Comparison of ENCODE assay signal across 1 cellular context in the genomic region with DNA sequence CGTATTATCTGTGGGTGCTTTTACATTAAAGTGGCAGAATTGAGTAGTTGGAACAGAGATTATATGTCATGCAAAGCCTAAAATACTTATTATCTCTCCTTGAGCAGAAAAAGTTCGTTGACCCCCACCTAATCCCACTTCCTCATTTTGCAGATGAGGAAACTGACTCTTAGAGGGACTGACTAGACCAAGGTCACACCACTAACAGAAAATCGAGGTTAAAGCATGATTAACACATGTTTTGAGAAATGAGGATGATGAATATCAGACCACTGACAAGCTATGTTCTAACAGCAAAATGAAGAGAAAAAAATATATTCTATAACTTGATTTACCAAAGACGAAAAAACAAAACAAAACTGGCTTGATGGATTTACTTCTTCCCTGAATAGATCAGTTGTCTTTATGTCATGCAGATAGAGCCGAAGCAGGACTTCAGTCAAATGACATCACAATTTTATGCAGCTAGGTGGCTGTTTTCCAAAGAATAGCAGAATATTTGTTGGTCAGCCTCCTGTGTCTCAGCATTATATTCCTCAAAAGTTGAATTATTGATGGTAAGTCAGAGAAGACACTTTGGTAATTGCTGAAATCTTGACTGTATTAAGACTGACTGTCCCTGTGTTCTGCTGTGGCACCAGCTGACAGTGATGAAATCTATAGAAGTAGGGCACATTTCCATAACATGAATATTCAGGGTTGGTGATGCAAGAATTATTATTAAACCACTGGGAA.
TF ChIP-seq lines count a peak whose summit lies in the region.

No MANE protein-coding gene starts in this region.

TF ChIP-seq in K562, 482 proteins besides CTCF, POLR2A, EP300 and RAD21 (continued from another document and continues in another):
- no peak for TF ChIP-seq SREBF2 (CRISPR knock-in tag; IDR thresholded peaks at IDR 0.05)
- no peak for TF ChIP-seq SRSF9 (IDR thresholded peaks at IDR 0.05; ENCODE audit: borderline replicate concordance, low read depth, low read length)
- TF ChIP-seq PML (IDR thresholded peaks at IDR 0.05; ENCODE audit: low read length): peak; percentile 91
- no peak for TF ChIP-seq CCAR2 (IDR thresholded peaks at IDR 0.05; ENCODE audit: low read depth, low read length)
- no peak for TF ChIP-seq SLC30A9 (CRISPR knock-in tag; IDR thresholded peaks at IDR 0.05)
- TF ChIP-seq, protein P1, sequence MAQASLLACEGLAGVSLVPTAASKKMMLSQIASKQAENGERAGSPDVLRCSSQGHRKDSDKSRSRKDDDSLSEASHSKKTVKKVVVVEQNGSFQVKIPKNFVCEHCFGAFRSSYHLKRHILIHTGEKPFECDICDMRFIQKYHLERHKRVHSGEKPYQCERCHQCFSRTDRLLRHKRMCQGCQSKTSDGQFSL (CRISPR knock-in tag; IDR thresholded peaks at IDR 0.05): no peak
- TF ChIP-seq, protein P1 (tag; IDR thresholded peaks at IDR 0.05): no peak
- no peak for TF ChIP-seq RBM25 (IDR thresholded peaks at IDR 0.05; ENCODE audit: low read depth, low read length, severe bottlenecking)
- no peak for TF ChIP-seq CBX2 (IDR thresholded peaks at IDR 0.05; ENCODE audit: insufficient read depth, low read length, poor library complexity, severe bottlenecking)
- TF ChIP-seq MCM5 (IDR thresholded peaks at IDR 0.05; ENCODE audit: low read depth): no peak
- TF ChIP-seq, protein P2, sequence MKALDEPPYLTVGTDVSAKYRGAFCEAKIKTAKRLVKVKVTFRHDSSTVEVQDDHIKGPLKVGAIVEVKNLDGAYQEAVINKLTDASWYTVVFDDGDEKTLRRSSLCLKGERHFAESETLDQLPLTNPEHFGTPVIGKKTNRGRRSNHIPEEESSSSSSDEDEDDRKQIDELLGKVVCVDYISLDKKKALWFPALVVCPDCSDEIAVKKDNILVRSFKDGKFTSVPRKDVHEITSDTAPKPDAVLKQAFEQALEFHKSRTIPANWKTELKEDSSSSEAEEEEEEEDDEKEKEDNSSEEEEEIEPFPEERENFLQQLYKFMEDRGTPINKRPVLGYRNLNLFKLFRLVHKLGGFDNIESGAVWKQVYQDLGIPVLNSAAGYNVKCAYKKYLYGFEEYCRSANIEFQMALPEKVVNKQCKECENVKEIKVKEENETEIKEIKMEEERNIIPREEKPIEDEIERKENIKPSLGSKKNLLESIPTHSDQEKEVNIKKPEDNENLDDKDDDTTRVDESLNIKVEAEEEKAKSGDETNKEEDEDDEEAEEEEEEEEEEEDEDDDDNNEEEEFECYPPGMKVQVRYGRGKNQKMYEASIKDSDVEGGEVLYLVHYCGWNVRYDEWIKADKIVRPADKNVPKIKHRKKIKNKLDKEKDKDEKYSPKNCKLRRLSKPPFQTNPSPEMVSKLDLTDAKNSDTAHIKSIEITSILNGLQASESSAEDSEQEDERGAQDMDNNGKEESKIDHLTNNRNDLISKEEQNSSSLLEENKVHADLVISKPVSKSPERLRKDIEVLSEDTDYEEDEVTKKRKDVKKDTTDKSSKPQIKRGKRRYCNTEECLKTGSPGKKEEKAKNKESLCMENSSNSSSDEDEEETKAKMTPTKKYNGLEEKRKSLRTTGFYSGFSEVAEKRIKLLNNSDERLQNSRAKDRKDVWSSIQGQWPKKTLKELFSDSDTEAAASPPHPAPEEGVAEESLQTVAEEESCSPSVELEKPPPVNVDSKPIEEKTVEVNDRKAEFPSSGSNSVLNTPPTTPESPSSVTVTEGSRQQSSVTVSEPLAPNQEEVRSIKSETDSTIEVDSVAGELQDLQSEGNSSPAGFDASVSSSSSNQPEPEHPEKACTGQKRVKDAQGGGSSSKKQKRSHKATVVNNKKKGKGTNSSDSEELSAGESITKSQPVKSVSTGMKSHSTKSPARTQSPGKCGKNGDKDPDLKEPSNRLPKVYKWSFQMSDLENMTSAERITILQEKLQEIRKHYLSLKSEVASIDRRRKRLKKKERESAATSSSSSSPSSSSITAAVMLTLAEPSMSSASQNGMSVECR (CRISPR knock-in tag; IDR thresholded peaks at IDR 0.05): no peak
- TF ChIP-seq MAZ (CRISPR knock-in tag; conservative IDR thresholded peaks at IDR 0.05 in 1 of 2, IDR thresholded peaks at IDR 0.05 in 1 of 2): peak; percentile 16 to 83; a peak in 3 of 4 replicates
- no peak for TF ChIP-seq SIX5 (IDR thresholded peaks at IDR 0.05; ENCODE audit: borderline replicate concordance in 1 of 2, insufficient read depth in 1 of 2, low read depth in 1 of 2, low read length in 2 of 2)
- no peak for TF ChIP-seq TAF7 (tag; IDR thresholded peaks at IDR 0.05)
- no peak; the same call in 1 of the 2 replicates for TF ChIP-seq ZNF584 (CRISPR knock-in tag; IDR thresholded peaks at IDR 0.05; ENCODE audit: low read depth)
- TF ChIP-seq, protein P3, sequence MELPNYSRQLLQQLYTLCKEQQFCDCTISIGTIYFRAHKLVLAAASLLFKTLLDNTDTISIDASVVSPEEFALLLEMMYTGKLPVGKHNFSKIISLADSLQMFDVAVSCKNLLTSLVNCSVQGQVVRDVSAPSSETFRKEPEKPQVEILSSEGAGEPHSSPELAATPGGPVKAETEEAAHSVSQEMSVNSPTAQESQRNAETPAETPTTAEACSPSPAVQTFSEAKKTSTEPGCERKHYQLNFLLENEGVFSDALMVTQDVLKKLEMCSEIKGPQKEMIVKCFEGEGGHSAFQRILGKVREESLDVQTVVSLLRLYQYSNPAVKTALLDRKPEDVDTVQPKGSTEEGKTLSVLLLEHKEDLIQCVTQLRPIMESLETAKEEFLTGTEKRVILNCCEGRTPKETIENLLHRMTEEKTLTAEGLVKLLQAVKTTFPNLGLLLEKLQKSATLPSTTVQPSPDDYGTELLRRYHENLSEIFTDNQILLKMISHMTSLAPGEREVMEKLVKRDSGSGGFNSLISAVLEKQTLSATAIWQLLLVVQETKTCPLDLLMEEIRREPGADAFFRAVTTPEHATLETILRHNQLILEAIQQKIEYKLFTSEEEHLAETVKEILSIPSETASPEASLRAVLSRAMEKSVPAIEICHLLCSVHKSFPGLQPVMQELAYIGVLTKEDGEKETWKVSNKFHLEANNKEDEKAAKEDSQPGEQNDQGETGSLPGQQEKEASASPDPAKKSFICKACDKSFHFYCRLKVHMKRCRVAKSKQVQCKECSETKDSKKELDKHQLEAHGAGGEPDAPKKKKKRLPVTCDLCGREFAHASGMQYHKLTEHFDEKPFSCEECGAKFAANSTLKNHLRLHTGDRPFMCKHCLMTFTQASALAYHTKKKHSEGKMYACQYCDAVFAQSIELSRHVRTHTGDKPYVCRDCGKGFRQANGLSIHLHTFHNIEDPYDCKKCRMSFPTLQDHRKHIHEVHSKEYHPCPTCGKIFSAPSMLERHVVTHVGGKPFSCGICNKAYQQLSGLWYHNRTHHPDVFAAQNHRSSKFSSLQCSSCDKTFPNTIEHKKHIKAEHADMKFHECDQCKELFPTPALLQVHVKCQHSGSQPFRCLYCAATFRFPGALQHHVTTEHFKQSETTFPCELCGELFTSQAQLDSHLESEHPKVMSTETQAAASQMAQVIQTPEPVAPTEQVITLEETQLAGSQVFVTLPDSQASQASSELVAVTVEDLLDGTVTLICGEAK (IDR thresholded peaks at IDR 0.05): no peak
- TF ChIP-seq, protein P3 (CRISPR knock-in tag; IDR thresholded peaks at IDR 0.05): no peak
- TF ChIP-seq, protein P4, sequence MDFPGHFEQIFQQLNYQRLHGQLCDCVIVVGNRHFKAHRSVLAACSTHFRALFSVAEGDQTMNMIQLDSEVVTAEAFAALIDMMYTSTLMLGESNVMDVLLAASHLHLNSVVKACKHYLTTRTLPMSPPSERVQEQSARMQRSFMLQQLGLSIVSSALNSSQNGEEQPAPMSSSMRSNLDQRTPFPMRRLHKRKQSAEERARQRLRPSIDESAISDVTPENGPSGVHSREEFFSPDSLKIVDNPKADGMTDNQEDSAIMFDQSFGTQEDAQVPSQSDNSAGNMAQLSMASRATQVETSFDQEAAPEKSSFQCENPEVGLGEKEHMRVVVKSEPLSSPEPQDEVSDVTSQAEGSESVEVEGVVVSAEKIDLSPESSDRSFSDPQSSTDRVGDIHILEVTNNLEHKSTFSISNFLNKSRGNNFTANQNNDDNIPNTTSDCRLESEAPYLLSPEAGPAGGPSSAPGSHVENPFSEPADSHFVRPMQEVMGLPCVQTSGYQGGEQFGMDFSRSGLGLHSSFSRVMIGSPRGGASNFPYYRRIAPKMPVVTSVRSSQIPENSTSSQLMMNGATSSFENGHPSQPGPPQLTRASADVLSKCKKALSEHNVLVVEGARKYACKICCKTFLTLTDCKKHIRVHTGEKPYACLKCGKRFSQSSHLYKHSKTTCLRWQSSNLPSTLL (IDR thresholded peaks at IDR 0.05): no peak
- TF ChIP-seq NFRKB (IDR thresholded peaks at IDR 0.05; ENCODE audit: low read depth): no peak
- no peak for TF ChIP-seq NR2C2 (CRISPR knock-in tag; IDR thresholded peaks at IDR 0.05)
- TF ChIP-seq NR2C2 (tag; IDR thresholded peaks at IDR 0.05): no peak; the same call in 1 of the 2 replicates
- TF ChIP-seq ZNF507 (tag; conservative IDR thresholded peaks at IDR 0.05): no peak
- no peak for TF ChIP-seq TAF1 (IDR thresholded peaks at IDR 0.05; ENCODE audit: control insufficient read depth, extremely low read depth, insufficient read depth, low read length, severe bottlenecking)
- TF ChIP-seq, protein P5, sequence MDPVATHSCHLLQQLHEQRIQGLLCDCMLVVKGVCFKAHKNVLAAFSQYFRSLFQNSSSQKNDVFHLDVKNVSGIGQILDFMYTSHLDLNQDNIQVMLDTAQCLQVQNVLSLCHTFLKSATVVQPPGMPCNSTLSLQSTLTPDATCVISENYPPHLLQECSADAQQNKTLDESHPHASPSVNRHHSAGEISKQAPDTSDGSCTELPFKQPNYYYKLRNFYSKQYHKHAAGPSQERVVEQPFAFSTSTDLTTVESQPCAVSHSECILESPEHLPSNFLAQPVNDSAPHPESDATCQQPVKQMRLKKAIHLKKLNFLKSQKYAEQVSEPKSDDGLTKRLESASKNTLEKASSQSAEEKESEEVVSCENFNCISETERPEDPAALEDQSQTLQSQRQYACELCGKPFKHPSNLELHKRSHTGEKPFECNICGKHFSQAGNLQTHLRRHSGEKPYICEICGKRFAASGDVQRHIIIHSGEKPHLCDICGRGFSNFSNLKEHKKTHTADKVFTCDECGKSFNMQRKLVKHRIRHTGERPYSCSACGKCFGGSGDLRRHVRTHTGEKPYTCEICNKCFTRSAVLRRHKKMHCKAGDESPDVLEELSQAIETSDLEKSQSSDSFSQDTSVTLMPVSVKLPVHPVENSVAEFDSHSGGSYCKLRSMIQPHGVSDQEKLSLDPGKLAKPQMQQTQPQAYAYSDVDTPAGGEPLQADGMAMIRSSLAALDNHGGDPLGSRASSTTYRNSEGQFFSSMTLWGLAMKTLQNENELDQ (CRISPR knock-in tag; IDR thresholded peaks at IDR 0.05; ENCODE audit: borderline replicate concordance): no peak
- TF ChIP-seq TRIM24 (IDR thresholded peaks at IDR 0.05): peak; percentile 73 to 82; a peak in 3 of 4 replicates
- TF ChIP-seq ZNF121 (CRISPR knock-in tag; conservative IDR thresholded peaks at IDR 0.05): no peak
- no peak for TF ChIP-seq ZNF274 (IDR thresholded peaks at IDR 0.05; ENCODE audit: borderline replicate concordance, low read depth, low read length)
- TF ChIP-seq ZNF347 (CRISPR knock-in tag; IDR thresholded peaks at IDR 0.05; ENCODE audit: low read depth): no peak
- TF ChIP-seq HDAC3 (IDR thresholded peaks at IDR 0.05; ENCODE audit: borderline replicate concordance, partially characterized antibody): peak; percentile 81
- TF ChIP-seq TEAD1 (CRISPR knock-in tag; IDR thresholded peaks at IDR 0.05): peak in 1 of 2 experiments; percentile 45; a peak in 1 of 4 replicates
- TF ChIP-seq, protein P6, sequence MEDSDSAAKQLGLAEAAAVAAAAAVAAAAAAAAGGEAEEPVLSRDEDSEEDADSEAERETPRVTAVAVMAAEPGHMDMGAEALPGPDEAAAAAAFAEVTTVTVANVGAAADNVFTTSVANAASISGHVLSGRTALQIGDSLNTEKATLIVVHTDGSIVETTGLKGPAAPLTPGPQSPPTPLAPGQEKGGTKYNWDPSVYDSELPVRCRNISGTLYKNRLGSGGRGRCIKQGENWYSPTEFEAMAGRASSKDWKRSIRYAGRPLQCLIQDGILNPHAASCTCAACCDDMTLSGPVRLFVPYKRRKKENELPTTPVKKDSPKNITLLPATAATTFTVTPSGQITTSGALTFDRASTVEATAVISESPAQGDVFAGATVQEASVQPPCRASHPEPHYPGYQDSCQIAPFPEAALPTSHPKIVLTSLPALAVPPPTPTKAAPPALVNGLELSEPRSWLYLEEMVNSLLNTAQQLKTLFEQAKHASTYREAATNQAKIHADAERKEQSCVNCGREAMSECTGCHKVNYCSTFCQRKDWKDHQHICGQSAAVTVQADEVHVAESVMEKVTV (CRISPR knock-in tag; IDR thresholded peaks at IDR 0.05): no peak; the same call in 1 of the 2 replicates
- TF ChIP-seq, protein P7, sequence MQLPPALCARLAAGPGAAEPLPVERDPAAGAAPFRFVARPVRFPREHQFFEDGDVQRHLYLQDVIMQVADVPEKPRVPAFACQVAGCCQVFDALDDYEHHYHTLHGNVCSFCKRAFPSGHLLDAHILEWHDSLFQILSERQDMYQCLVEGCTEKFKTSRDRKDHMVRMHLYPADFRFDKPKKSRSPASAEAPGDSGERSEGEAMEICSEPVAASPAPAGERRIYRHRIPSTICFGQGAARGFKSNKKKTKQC (CRISPR knock-in tag; IDR thresholded peaks at IDR 0.05): no peak
- TF ChIP-seq NR2F6 (CRISPR knock-in tag; IDR thresholded peaks at IDR 0.05): no peak
- TF ChIP-seq BRD9 (IDR thresholded peaks at IDR 0.05; ENCODE audit: low read depth, partially characterized antibody): peak; percentile 53
